1 cellular context compared by ENCODE assay signal in genomic region chr16:85333337-85333736, GRCh38.
TF ChIP-seq lines count a peak whose summit lies in the region.

No MANE protein-coding gene starts in this region.

TF ChIP-seq in K562, 482 proteins besides CTCF, POLR2A, EP300 and RAD21:
- TF ChIP-seq HDAC2 (IDR thresholded peaks at IDR 0.05): peak; percentile 20; the same call in 1 of the 2 replicates
- TF ChIP-seq HMGXB4 (CRISPR knock-in tag; IDR thresholded peaks at IDR 0.05): no peak
- no peak for TF ChIP-seq RFX5 (IDR thresholded peaks at IDR 0.05; ENCODE audit: low read depth, low read length)
- TF ChIP-seq PTBP1 (IDR thresholded peaks at IDR 0.05; ENCODE audit: low read depth, low read length): 0 out of 2 replicates have a peak, but pooled peaks have one; percentile 58
- TF ChIP-seq RUNX1 (IDR thresholded peaks at IDR 0.05; ENCODE audit: low read depth): no peak
- TF ChIP-seq BCOR (IDR thresholded peaks at IDR 0.05): peak; percentile 66
- TF ChIP-seq RBM25 (IDR thresholded peaks at IDR 0.05; ENCODE audit: low read depth, low read length, severe bottlenecking): peak; percentile 70
- TF ChIP-seq KDM1A (IDR thresholded peaks at IDR 0.05): peak; percentile 49 to 68; a peak in 3 of 4 replicates
- 0 out of 2 replicates have a peak, but pooled peaks have one; percentile 32 for TF ChIP-seq SP1 (CRISPR knock-in tag; IDR thresholded peaks at IDR 0.05)
TF ChIP-seq in K562: peak in this region for 6.
